Comparison of ENCODE assay signal across 10 cellular contexts in the genomic region with DNA sequence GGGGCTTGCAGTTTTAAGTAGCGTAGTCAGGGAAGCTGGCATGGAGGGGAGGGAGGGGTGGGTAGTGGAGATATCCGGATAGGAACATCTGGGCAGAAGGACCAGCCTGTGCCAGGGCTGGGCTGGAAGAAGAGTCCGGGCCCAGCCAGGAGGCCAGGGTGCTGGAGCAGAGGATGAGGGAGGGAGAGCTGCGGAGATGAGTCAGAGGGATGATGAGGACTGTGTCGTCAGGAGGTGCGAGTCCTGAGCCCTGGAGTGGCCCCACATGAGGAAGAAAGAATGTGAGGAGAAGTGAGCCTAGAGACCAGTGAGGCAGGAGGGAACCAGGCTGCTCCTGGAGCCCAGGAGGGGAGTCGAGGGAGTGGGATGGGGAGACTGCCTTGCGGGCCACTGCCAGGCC.
DNase-seq lines count a peak whose midpoint lies in the region; ATAC-seq and TF ChIP-seq lines count a peak whose summit lies in the region.
"Had no signal": no experiment of that assay in that cellular context is flagged by ENCODE, and none has a peak within 500 bp of the region (broad histone marks: within the 10 kb centered on the region; RNA-seq: fewer than 3 reads in every experiment).

No MANE protein-coding gene starts in this region.

- H3K27ac ChIP-seq in endodermal cell (ENCODE audit: low read depth, low read length) = no peak overlapping the region
- H3K27ac ChIP-seq: colonic mucosa, VCaP had no signal

- H3K4me1 ChIP-seq in endodermal cell (ENCODE audit: control insufficient read depth, insufficient read depth, low read length) (no peaks in the 10 kb centered on the region), HAP-1 (no peaks in the 10 kb centered on the region)
- H3K4me1 ChIP-seq: colonic mucosa had no signal

- H3K27ac Mint-ChIP-seq in endodermal cell (peak overlapping the region; percentile 62), osteocyte (ENCODE audit: unreplicated experiment) (peak overlapping the region; percentile 90)
- H3K27ac Mint-ChIP-seq in activated T-cell treated with anti-CD3 and anti-CD28 coated beads, Interleukin-2, amount 50 U/mL, for 72 hours = no peak overlapping the region
- no peak overlapping the region for H3K27ac Mint-ChIP-seq in activated T-cell treated with anti-CD3 and anti-CD28 coated beads, Interleukin-2, amount 50 U/mL, for 24 hours

- ATAC-seq in activated T-cell treated with anti-CD3 and anti-CD28 coated beads, Interleukin-2, amount 50 U/mL, for 72 hours (replicated peaks in 1 of 2) = no peak

- H3K9me3 Mint-ChIP-seq in endodermal cell = no peaks in the 10 kb centered on the region
- no peaks in the 10 kb centered on the region for H3K9me3 Mint-ChIP-seq in osteocyte (ENCODE audit: unreplicated experiment)
- no peaks in the 10 kb centered on the region for H3K9me3 Mint-ChIP-seq in activated T-cell treated with anti-CD3 and anti-CD28 coated beads, Interleukin-2, amount 50 U/mL, for 72 hours
- H3K9me3 Mint-ChIP-seq in activated T-cell treated with anti-CD3 and anti-CD28 coated beads, Interleukin-2, amount 50 U/mL, for 24 hours = no peaks in the 10 kb centered on the region

- no peak for TF ChIP-seq CTCF in endodermal cell (conservative IDR thresholded peaks at IDR 0.05)
- TF ChIP-seq CTCF in osteocyte (IDR thresholded peaks at IDR 0.05) = no peak

- H3K4me1 Mint-ChIP-seq in endodermal cell (peaks cover 6% of the 10 kb centered on the region), osteocyte (ENCODE audit: unreplicated experiment) (peaks cover 89% of the 10 kb centered on the region)
- H3K4me1 Mint-ChIP-seq in activated T-cell treated with anti-CD3 and anti-CD28 coated beads, Interleukin-2, amount 50 U/mL, for 72 hours (ENCODE audit: low read depth) = no peaks in the 10 kb centered on the region
- H3K4me1 Mint-ChIP-seq in activated T-cell treated with anti-CD3 and anti-CD28 coated beads, Interleukin-2, amount 50 U/mL, for 24 hours (ENCODE audit: low read depth) = no peaks in the 10 kb centered on the region

- H3K36me3 Mint-ChIP-seq in endodermal cell (ENCODE audit: low read depth) = peaks cover 12% of the 10 kb centered on the region
- H3K36me3 Mint-ChIP-seq in osteocyte (ENCODE audit: unreplicated experiment) = peaks cover 23% of the 10 kb centered on the region
- no peaks in the 10 kb centered on the region for H3K36me3 Mint-ChIP-seq in activated T-cell treated with anti-CD3 and anti-CD28 coated beads, Interleukin-2, amount 50 U/mL, for 72 hours (ENCODE audit: insufficient read depth in 2 of 2)
- H3K36me3 Mint-ChIP-seq in activated T-cell treated with anti-CD3 and anti-CD28 coated beads, Interleukin-2, amount 50 U/mL, for 24 hours (ENCODE audit: low read depth) = no peaks in the 10 kb centered on the region

- no peak overlapping the region for H3K9ac ChIP-seq in endodermal cell (ENCODE audit: extremely low read depth, low read length, poor library complexity, severe bottlenecking)

- H3K4me3 Mint-ChIP-seq in endodermal cell = no peak overlapping the region
- peak overlapping the region; percentile 10 for H3K4me3 Mint-ChIP-seq in osteocyte (ENCODE audit: unreplicated experiment)
- no peak overlapping the region for H3K4me3 Mint-ChIP-seq in activated T-cell treated with anti-CD3 and anti-CD28 coated beads, Interleukin-2, amount 50 U/mL, for 72 hours
- H3K4me3 Mint-ChIP-seq in activated T-cell treated with anti-CD3 and anti-CD28 coated beads, Interleukin-2, amount 50 U/mL, for 24 hours = no peak overlapping the region

- in situ Hi-C loops in HAP-1 (cut with MboI; ENCODE audit: low sequenced_read_pairs) = no loop called here

- H3K27me3 ChIP-seq in endodermal cell (ENCODE audit: control insufficient read depth, insufficient read depth, low read length, poor library complexity, severe bottlenecking) = no peaks in the 10 kb centered on the region
- H3K27me3 ChIP-seq in HAP-1 (ENCODE audit: low read depth) = no peaks in the 10 kb centered on the region
- H3K27me3 ChIP-seq: colonic mucosa had no signal

- peaks cover 20% of the 10 kb centered on the region for H3K36me3 ChIP-seq in endodermal cell (ENCODE audit: control insufficient read depth, insufficient read depth, low read length)
- no peaks in the 10 kb centered on the region for H3K36me3 ChIP-seq in HAP-1 (replicated peaks)
- H3K36me3 ChIP-seq: colonic mucosa had no signal

- DNase-seq in AG20443 (ENCODE audit: low spot score) (peak; percentile 88), NCI-H226 (peak; percentile 86), endodermal cell (no peak), osteocyte (ENCODE audit: extremely low spot score, unreplicated experiment) (no peak), HAP-1 (ENCODE audit: low spot score in 2 of 2) (no peak), NCI-H526 treated with DMSO at 0.1 percent for 48 hours (lab: John Stamatoyannopoulos, UW) (no peak)
- DNase-seq in activated T-cell treated with anti-CD3 and anti-CD28 coated beads, Interleukin-2, amount 50 U/mL, for 72 hours = no peak
- DNase-seq in activated T-cell treated with anti-CD3 and anti-CD28 coated beads, Interleukin-2, amount 50 U/mL, for 24 hours = no peak
- DNase-seq: colonic mucosa had no signal

- H3K4me3 ChIP-seq in endodermal cell (ENCODE audit: low read length) (no peak overlapping the region), HAP-1 (no peak overlapping the region)
- H3K4me3 ChIP-seq: colonic mucosa had no signal

- WGBS in endodermal cell (ENCODE audit: insufficient coverage in 1 of 2, insufficient read length in 1 of 2), 2 experiments = 84 to 91% methylated on average over 5 to 8 of the region's 8 CpGs

- H3K27me3 Mint-ChIP-seq in endodermal cell (ENCODE audit: insufficient read depth) = no peaks in the 10 kb centered on the region
- no peaks in the 10 kb centered on the region for H3K27me3 Mint-ChIP-seq in osteocyte (ENCODE audit: unreplicated experiment)
- H3K27me3 Mint-ChIP-seq in activated T-cell treated with anti-CD3 and anti-CD28 coated beads, Interleukin-2, amount 50 U/mL, for 72 hours (ENCODE audit: low read depth) = no peaks in the 10 kb centered on the region
- H3K27me3 Mint-ChIP-seq in activated T-cell treated with anti-CD3 and anti-CD28 coated beads, Interleukin-2, amount 50 U/mL, for 24 hours = no peaks in the 10 kb centered on the region

- H3K9me3 ChIP-seq in endodermal cell (ENCODE audit: control insufficient read depth, low read length) (no peaks in the 10 kb centered on the region), HAP-1 (no peaks in the 10 kb centered on the region)
- H3K9me3 ChIP-seq: colonic mucosa had no signal

Comparison
In these comparisons a context has a peak if more than half of its experiments do, and no peak if none do; other contexts are left out.
1. DNase-seq: peak in AG20443 (single experiment) and NCI-H226 (single experiment); none in endodermal cell (single experiment), osteocyte (single experiment), activated T-cell treated with anti-CD3 and anti-CD28 coated beads, Interleukin-2, amount 50 U/mL, for 72 hours (0 of 2), activated T-cell treated with anti-CD3 and anti-CD28 coated beads, Interleukin-2, amount 50 U/mL, for 24 hours (single experiment), HAP-1 (0 of 2) and NCI-H526 treated with DMSO at 0.1 percent for 48 hours (single experiment).
2. H3K27ac Mint-ChIP-seq: peak in endodermal cell (single experiment) and osteocyte (single experiment); none in activated T-cell treated with anti-CD3 and anti-CD28 coated beads, Interleukin-2, amount 50 U/mL, for 72 hours (single experiment) and activated T-cell treated with anti-CD3 and anti-CD28 coated beads, Interleukin-2, amount 50 U/mL, for 24 hours (single experiment).